ENCODE assay signal across 8 cellular contexts in genomic region chr13:79405501-79405830, GRCh38. TPM values are rescaled to one million over a fixed set of nuclear protein-coding genes. Genes with fewer than 3 reads are reported as not detected.
DNase-seq lines count a peak whose midpoint lies in the region; ATAC-seq and TF ChIP-seq lines count a peak whose summit lies in the region.

No MANE protein-coding gene starts in this region.

- no peaks in the 10 kb centered on the region for H3K9me3 ChIP-seq in heart left ventricle

- no peak for TF ChIP-seq POLR2A in heart left ventricle (IDR thresholded peaks at IDR 0.05)

- no peak for TF ChIP-seq CTCF in heart left ventricle (IDR thresholded peaks at IDR 0.05)

- intact Hi-C loops in heart left ventricle (cut with DNase I), result loop anchor here in 2 of 10 donors (5.0 kb wide), 2 partner anchors 77 to 937 kb away; partner anchors contain the start of genes NDFIP2 (in 1 of the 2) and SPRY2 (in 1 of the 2)

- peak overlapping the region; percentile 90 to 98 (median 96) for H3K27ac ChIP-seq in heart left ventricle
- peak overlapping the region; percentile 90 to 100 (median 98) for H3K27ac ChIP-seq in skin epidermis

- H3K27me3 ChIP-seq in heart left ventricle, result no peaks in the 10 kb centered on the region

- H3K4me1 ChIP-seq in heart left ventricle, result peaks cover 3 to 58% (median 48%) of the 10 kb centered on the region in 12 donors

- DNase-seq in SIG-M5 treated with dmso at 0.1 percent for 504 hours (lab: John Stamatoyannopoulos, UW; ENCODE audit: unreplicated experiment) (peak; percentile 47), SIG-M5 (lab: John Stamatoyannopoulos, UW) (no peak), RKO (ENCODE audit: low spot score) (peak; percentile 31), heart left ventricle (peak in 1 of 5 donors; percentile 26), NCI-H446 (lab: John Stamatoyannopoulos, UW) (no peak), SW 1271 (lab: John Stamatoyannopoulos, UW) (no peak)

- ATAC-seq in HG02943 (IDR thresholded peaks at IDR 0.05; ENCODE audit: low read depth, unreplicated experiment) (peak; percentile 45), heart left ventricle (peak in 3 of 4 donors; percentile 16 to 21 (median 18))

- H3K4me3 ChIP-seq in heart left ventricle, result peak overlapping the region; percentile 68 to 92 (median 84)
- H3K4me3 ChIP-seq in skin epidermis, result peak overlapping the region; percentile 56 to 99 (median 91)

- 0% methylated on average over 11 to 19 of the region's 19 CpGs for WGBS in heart left ventricle, 4 donors

- H3K36me3 ChIP-seq in heart left ventricle, result no peaks in the 10 kb centered on the region

RNA-seq across cellular contexts. Expression of gene RBM26, which starts 0.6 kb away (rescaled TPM):
- total RNA-seq in heart left ventricle, result 10 to 100 TPM; 16.9 to 28.4 (median 21.0) TPM
- 10 to 100 TPM; 11.5 to 16.6 TPM for polyA plus RNA-seq in heart left ventricle

Comparison
In these comparisons a context has a peak if more than half of its experiments do, and no peak if none do; other contexts are left out.
1. DNase-seq: peak in SIG-M5 treated with dmso at 0.1 percent for 504 hours (single experiment) and RKO (single experiment); none in SIG-M5 (single experiment), NCI-H446 (0 of 2) and SW 1271 (0 of 2).